ENCODE assay signal across 8 cellular contexts in the genomic region with DNA sequence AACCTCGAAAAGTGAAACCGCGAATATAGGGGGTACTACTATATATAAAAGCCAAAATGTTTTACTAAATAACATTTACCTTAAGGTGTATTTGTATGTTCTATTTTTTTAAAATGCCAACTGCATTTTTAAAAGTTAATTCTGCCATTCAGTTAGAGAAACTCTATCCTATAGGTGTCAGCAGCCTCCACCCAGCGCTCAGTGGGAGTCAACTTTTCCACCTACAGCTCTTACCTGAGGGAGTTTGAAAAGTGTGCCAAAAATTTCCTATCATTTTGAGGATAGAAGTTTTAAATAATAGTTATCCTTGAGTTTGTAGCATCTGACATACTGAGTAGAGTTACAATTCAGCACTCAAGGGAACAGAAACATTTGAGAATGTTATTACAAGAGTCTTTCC.
"Had no signal": no experiment of that assay in that cellular context is flagged by ENCODE, and none has a peak within 500 bp of the region (broad histone marks: within the 10 kb centered on the region; RNA-seq: fewer than 3 reads in every experiment).

No MANE protein-coding gene starts in this region.

- H3K9me3 ChIP-seq: HAP-1 had no signal

- ATAC-seq: HCT116, K562 had no signal

- H3K36me3 ChIP-seq: HAP-1 had no signal

- H3K4me3 ChIP-seq: GM23248, HAP-1, K562 had no signal

- DNase-seq: GM23248, GOT3, H7, HFFc6, IMR-90 had no signal
